In genomic region chr11:64891215-64891848, GRCh38 we compare ENCODE assay signal across 1 cellular context.
TF ChIP-seq lines count a peak whose summit lies in the region.

No MANE protein-coding gene starts in this region.

TF ChIP-seq in HepG2, 621 proteins besides CTCF, POLR2A, EP300 and RAD21 (continued from another document and continues in another):
- TF ChIP-seq THAP8 (CRISPR knock-in tag; IDR thresholded peaks at IDR 0.05; ENCODE audit: borderline replicate concordance) (no peak), ZBTB2 (CRISPR knock-in tag; IDR thresholded peaks at IDR 0.05; ENCODE audit: low read depth) (no peak), ZNF652 (CRISPR knock-in tag; IDR thresholded peaks at IDR 0.05; ENCODE audit: borderline replicate concordance, low read depth) (no peak), ZBTB26 (CRISPR knock-in tag; IDR thresholded peaks at IDR 0.05; ENCODE audit: borderline replicate concordance) (no peak), ATF6 (CRISPR knock-in tag; conservative IDR thresholded peaks at IDR 0.05) (no peak), ZNF687 (CRISPR knock-in tag; IDR thresholded peaks at IDR 0.05) (peak; percentile 71), ZHX2 (IDR thresholded peaks at IDR 0.05; ENCODE audit: low read depth) (no peak), ZHX2 (CRISPR knock-in tag; IDR thresholded peaks at IDR 0.05; ENCODE audit: borderline replicate concordance) (no peak), THYN1 (CRISPR knock-in tag; IDR thresholded peaks at IDR 0.05; ENCODE audit: borderline replicate concordance, low read depth) (no peak), REXO4 (CRISPR knock-in tag; IDR thresholded peaks at IDR 0.05; ENCODE audit: borderline replicate concordance) (no peak), TMF1 (CRISPR knock-in tag; IDR thresholded peaks at IDR 0.05; ENCODE audit: low read depth) (no peak), ZBTB10 (CRISPR knock-in tag; IDR thresholded peaks at IDR 0.05; ENCODE audit: borderline replicate concordance) (0 out of 2 replicates have a peak, but pooled peaks have one; percentile 32), CBX5 (CRISPR knock-in tag; IDR thresholded peaks at IDR 0.05; ENCODE audit: borderline replicate concordance) (no peak), E2F2 (CRISPR knock-in tag; IDR thresholded peaks at IDR 0.05; ENCODE audit: borderline replicate concordance) (no peak), TAF15 (IDR thresholded peaks at IDR 0.05; ENCODE audit: low read depth, low read length, poor library complexity, severe bottlenecking) (peak; percentile 61), ZMYM2 (CRISPR knock-in tag; IDR thresholded peaks at IDR 0.05) (no peak), ZNF839 (CRISPR knock-in tag; IDR thresholded peaks at IDR 0.05; ENCODE audit: borderline replicate concordance) (no peak), HINFP (CRISPR knock-in tag; IDR thresholded peaks at IDR 0.05; ENCODE audit: low read depth) (no peak), ZNF883 (CRISPR knock-in tag; IDR thresholded peaks at IDR 0.05; ENCODE audit: not compliant biosample characterization) (no peak), ZNF788 (CRISPR knock-in tag; IDR thresholded peaks at IDR 0.05; ENCODE audit: borderline replicate concordance) (no peak), SP4 (CRISPR knock-in tag; IDR thresholded peaks at IDR 0.05) (no peak), ASH2L (IDR thresholded peaks at IDR 0.05; ENCODE audit: insufficient read length, low read depth, low read length) (no peak), SP5 (CRISPR knock-in tag; IDR thresholded peaks at IDR 0.05; ENCODE audit: borderline replicate concordance, low read depth) (no peak), CEBPZ (IDR thresholded peaks at IDR 0.05; ENCODE audit: low read length) (no peak), SAP130 (CRISPR knock-in tag; IDR thresholded peaks at IDR 0.05; ENCODE audit: low read depth) (peak; percentile 18), KLF13 (CRISPR knock-in tag; IDR thresholded peaks at IDR 0.05) (no peak), ZNF333 (CRISPR knock-in tag; IDR thresholded peaks at IDR 0.05; ENCODE audit: borderline replicate concordance) (0 out of 2 replicates have a peak, but pooled peaks have one; percentile 26)
